In the genomic region with DNA sequence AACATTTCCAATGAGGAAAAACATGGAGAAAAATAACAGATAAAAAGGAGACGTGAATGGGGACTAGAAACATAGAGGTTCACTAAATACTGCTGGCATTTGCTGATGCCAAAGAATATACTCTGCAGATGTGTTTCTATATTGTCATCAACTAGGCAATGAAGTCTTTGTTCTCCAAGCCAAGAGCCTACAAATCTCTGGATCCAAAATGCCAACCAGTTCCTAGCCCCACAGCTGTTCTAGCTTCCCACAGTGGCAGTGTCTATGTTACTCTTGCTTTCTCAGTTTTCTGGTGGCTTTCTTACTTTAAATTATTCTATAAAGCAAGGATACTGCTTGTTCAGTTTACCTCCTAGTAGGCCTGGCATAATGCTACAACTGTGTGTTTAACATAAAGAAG, we compare ENCODE assay signal across 15 cellular contexts.
"Had no signal": no experiment of that assay in that cellular context is flagged by ENCODE, and none has a peak within 500 bp of the region (broad histone marks: within the 10 kb centered on the region; RNA-seq: fewer than 3 reads in every experiment).

No MANE protein-coding gene starts in this region.

- H3K79me2 ChIP-seq: hepatocyte had no signal

- ATAC-seq: left lobe of liver; right cardiac atrium; stimulated activated naive CD8-positive, alpha-beta T cell treated with anti-CD3 and anti-CD28 coated beads, Interleukin-15, amount 100 ng/mL, for 72 hours; upper lobe of right lung had no signal

- H3K4me1 ChIP-seq: colonic mucosa, prostate gland, upper lobe of right lung had no signal

- H2AFZ ChIP-seq: hepatocyte had no signal

- H3K4me3 ChIP-seq: colonic mucosa, hepatocyte, lung, prostate gland, upper lobe of right lung had no signal

- H3K27me3 ChIP-seq: colonic mucosa, hepatocyte, upper lobe of right lung had no signal

- DNase-seq: activated CD4-positive, alpha-beta T cell treated with anti-CD3 and anti-CD28 coated beads for 1 hour; activated CD4-positive, alpha-beta T cell treated with anti-CD3 and anti-CD28 coated beads, Interleukin-2, amount 50 U/mL, for 48 hours; central memory CD4-positive, alpha-beta T cell; colonic mucosa; right cardiac atrium; stimulated activated naive CD8-positive, alpha-beta T cell treated with anti-CD3 and anti-CD28 coated beads, Interleukin-15, amount 100 ng/mL, for 72 hours; SW 1271; upper lobe of right lung; WERI-Rb-1 had no signal

- H3K27ac ChIP-seq: colonic mucosa, hepatocyte, prostate gland, upper lobe of right lung, WERI-Rb-1 had no signal

- H3K27ac Mint-ChIP-seq: activated naive CD8-positive, alpha-beta T cell; brain; stimulated activated naive CD8-positive, alpha-beta T cell treated with anti-CD3 and anti-CD28 coated beads, Interleukin-15, amount 100 ng/mL, for 72 hours had no signal

- H3K27me3 Mint-ChIP-seq: activated naive CD8-positive, alpha-beta T cell; brain; stimulated activated naive CD8-positive, alpha-beta T cell treated with anti-CD3 and anti-CD28 coated beads, Interleukin-15, amount 100 ng/mL, for 72 hours had no signal

- H3K9me3 Mint-ChIP-seq: brain had no signal

- H3K4me3 Mint-ChIP-seq: activated naive CD8-positive, alpha-beta T cell; brain; stimulated activated naive CD8-positive, alpha-beta T cell treated with anti-CD3 and anti-CD28 coated beads, Interleukin-15, amount 100 ng/mL, for 72 hours had no signal

- H3K4me2 ChIP-seq: hepatocyte had no signal

- H3K9me3 ChIP-seq: colonic mucosa, prostate gland, upper lobe of right lung had no signal

- H3K36me3 ChIP-seq: colonic mucosa, upper lobe of right lung, WERI-Rb-1 had no signal

- H3K4me1 Mint-ChIP-seq: stimulated activated naive CD8-positive, alpha-beta T cell treated with anti-CD3 and anti-CD28 coated beads, Interleukin-15, amount 100 ng/mL, for 72 hours had no signal

- H3K36me3 Mint-ChIP-seq: activated naive CD8-positive, alpha-beta T cell; brain had no signal
